In the genomic region with DNA sequence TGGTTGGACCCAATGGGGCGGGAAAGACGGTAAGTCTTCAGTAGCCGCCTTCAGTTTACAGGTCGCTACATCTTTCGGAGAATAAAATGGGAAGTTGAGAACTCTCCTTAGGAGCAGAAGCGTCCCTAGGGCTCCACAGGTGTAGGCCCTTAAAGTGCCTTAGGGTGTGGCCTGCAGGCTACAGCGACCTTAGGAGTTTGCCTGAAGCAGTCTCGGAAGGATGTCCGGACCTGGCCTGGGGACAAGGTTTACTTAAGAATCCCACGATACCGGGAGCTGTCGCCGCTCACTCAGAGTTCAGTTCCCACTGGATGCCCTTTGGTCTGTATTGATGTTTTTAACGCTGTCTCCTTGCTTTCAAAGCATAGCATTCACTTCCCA, we compare ENCODE assay signal across 8 cellular contexts. TPM values are rescaled to one million over a fixed set of nuclear protein-coding genes. Genes with fewer than 3 reads are reported as not detected.
DNase-seq lines count a peak whose midpoint lies in the region; ATAC-seq and TF ChIP-seq lines count a peak whose summit lies in the region.

No MANE protein-coding gene starts in this region.

- peak overlapping the region; percentile 73 to 77 for H3K27ac ChIP-seq in liver (ENCODE audit: low read depth in 1 of 2, low read length in 2 of 2)

- H3K9me3 Mint-ChIP-seq in CD14-positive monocyte, result peaks cover 0 to 20% (median 5%) of the 10 kb centered on the region in 7 donors

- under 1% methylated on average over 14 of the region's 14 CpGs for WGBS in liver

- no peak for TF ChIP-seq CTCF in CD14-positive monocyte (IDR thresholded peaks at IDR 0.05)
- no peak for TF ChIP-seq CTCF in liver (IDR thresholded peaks at IDR 0.05; ENCODE audit: low read depth, low read length, missing input control)

- H3K9me3 ChIP-seq in liver (ENCODE audit: control insufficient read depth in 4 of 4, low read length in 3 of 4), result no peaks in the 10 kb centered on the region

- H3K9ac ChIP-seq in liver (ENCODE audit: low read depth in 1 of 2, low read length in 2 of 2), result peak overlapping the region; percentile 40 to 73

- peaks cover 1 to 4% (median 3%) of the 10 kb centered on the region in 4 donors for H3K36me3 ChIP-seq in liver (ENCODE audit: control insufficient read depth in 4 of 4, insufficient read depth in 3 of 4, low read depth in 1 of 4, low read length in 3 of 4)

- ATAC-seq in GM18907 (IDR thresholded peaks at IDR 0.05; ENCODE audit: unreplicated experiment) (peak; percentile 48), HG03460 (IDR thresholded peaks at IDR 0.05; ENCODE audit: unreplicated experiment) (peak; percentile 47)

- peaks cover 2 to 5% (median 5%) of the 10 kb centered on the region in 3 donors for H3K27me3 Mint-ChIP-seq in CD14-positive monocyte (ENCODE audit: low read depth in 3 of 3)

- H3K4me1 Mint-ChIP-seq in CD14-positive monocyte, result peaks cover 16% of the 10 kb centered on the region

- DNase-seq in CD14-positive monocyte (ENCODE audit: low spot score), result no peak
- DNase-seq in SW480 (ENCODE audit: low spot score), result peak; percentile 79
- DNase-seq in cerebellum (ENCODE audit: low spot score), result peak; percentile 28
- DNase-seq in stimulated activated CD8-positive, alpha-beta memory T cell treated with anti-CD3 and anti-CD28 coated beads, Interleukin-12 subunit alpha, Interleukin-12 subunit beta, amount 100 ng/mL, for 1 hour (ENCODE audit: low read depth), result peak; percentile 4
- no peak for DNase-seq in NCI-H526 treated with DMSO at 0.1 percent for 48 hours (lab: John Stamatoyannopoulos, UW)

- intact Hi-C loops in CD14-positive monocyte (cut with micrococcal nuclease), result no loop called here

- TF ChIP-seq RAD21 in liver (IDR thresholded peaks at IDR 0.05), result no peak

- H3K27ac Mint-ChIP-seq in CD14-positive monocyte, result peak overlapping the region; percentile 91 to 94 (median 94)

- H3K4me1 ChIP-seq in liver (ENCODE audit: control insufficient read depth in 4 of 4, insufficient read depth in 4 of 4, low read length in 3 of 4), result peaks cover 3 to 19% (median 13%) of the 10 kb centered on the region in 4 donors

- H3K4me3 ChIP-seq in liver (ENCODE audit: low read depth in 1 of 3, low read length in 3 of 3), result peak overlapping the region; percentile 78 to 92 (median 83)

- H3K36me3 Mint-ChIP-seq in CD14-positive monocyte, result peaks cover 3 to 4% of the 10 kb centered on the region in 2 donors

- H3K4me3 Mint-ChIP-seq in CD14-positive monocyte, result peak overlapping the region; percentile 98 to 99

- no peaks in the 10 kb centered on the region for H3K27me3 ChIP-seq in liver (ENCODE audit: control insufficient read depth in 4 of 4, insufficient read depth in 4 of 4, low read length in 3 of 4)

TF ChIP-seq in liver, 16 proteins besides CTCF, POLR2A, EP300 and RAD21:
- TF ChIP-seq HNF4A (conservative IDR thresholded peaks at IDR 0.05) (peak; percentile 71 to 79), ATF3 (IDR thresholded peaks at IDR 0.05) (no peak), JUND (IDR thresholded peaks at IDR 0.05) (no peak), EGR1 (IDR thresholded peaks at IDR 0.05; ENCODE audit: low read depth in 2 of 2) (peak in 1 of 2 donors; percentile 36), RXRA (IDR thresholded peaks at IDR 0.05) (peak in 1 of 2 donors; percentile 52), YY1 (IDR thresholded peaks at IDR 0.05) (no peak), SP1 (IDR thresholded peaks at IDR 0.05) (peak; percentile 36)

RNA-seq across cellular contexts. Expression of gene RAD50, which starts 0.6 kb away (rescaled TPM):
- polyA plus RNA-seq in CD14-positive monocyte (1 to 10 TPM; 5.8 to 9.3 TPM), liver (10 to 100 TPM in 1 of 2 donors, 1 to 10 TPM in 1; 6.1 to 17.3 TPM)
- total RNA-seq in cerebellum (29.8 TPM), liver (10 to 100 TPM; 12.5 to 18.7 TPM)

RNA-seq across cellular contexts. Expression of gene IL5, which starts 14.1 kb away (rescaled TPM):
- polyA plus RNA-seq in CD14-positive monocyte (not detected), liver (not detected)
- total RNA-seq in cerebellum (not detected), liver (not detected)

Comparison
In these comparisons a context has a peak if more than half of its experiments do, and no peak if none do; other contexts are left out.
1. DNase-seq: peak in SW480 (single experiment), cerebellum (single experiment) and stimulated activated CD8-positive, alpha-beta memory T cell treated with anti-CD3 and anti-CD28 coated beads, Interleukin-12 subunit alpha, Interleukin-12 subunit beta, amount 100 ng/mL, for 1 hour (single experiment); none in CD14-positive monocyte (single experiment) and NCI-H526 treated with DMSO at 0.1 percent for 48 hours (single experiment).